ENCODE assay signal across 1 cellular context in genomic region chr11:126772267-126772666, GRCh38.
A peak's percentile ranks its signal among the peaks of the same experiment; 100 is the strongest.
TF ChIP-seq lines count a peak whose summit lies in the region.

No MANE protein-coding gene starts in this region.

TF ChIP-seq in H1, 55 proteins besides CTCF, POLR2A, EP300 and RAD21 (continued from another document):
- TF ChIP-seq TEAD4 (IDR thresholded peaks at IDR 0.05; ENCODE audit: low read depth, low read length) (0 out of 2 replicates have a peak, but pooled peaks have one; percentile 62), SP2 (IDR thresholded peaks at IDR 0.05; ENCODE audit: low read length) (no peak)
